23 cellular contexts compared by ENCODE assay signal in genomic region chr2:172009823-172010222, GRCh38. TPM values are rescaled to one million over a fixed set of nuclear protein-coding genes. Genes with fewer than 3 reads are reported as not detected.
A peak's percentile ranks its signal among the peaks of the same experiment; 100 is the strongest.
DNase-seq lines count a peak whose midpoint lies in the region; ATAC-seq and TF ChIP-seq lines count a peak whose summit lies in the region.
"Had no signal": no experiment of that assay in that cellular context is flagged by ENCODE, and none has a peak within 500 bp of the region (broad histone marks: within the 10 kb centered on the region; RNA-seq: fewer than 3 reads in every experiment).

No MANE protein-coding gene starts in this region.

- TF ChIP-seq CTCF in HCT116 (IDR thresholded peaks at IDR 0.05 in 2 of 3, conservative IDR thresholded peaks at IDR 0.05 in 1 of 3; ENCODE audit: borderline replicate concordance in 1 of 3, insufficient read depth in 1 of 3, low read depth in 2 of 3, low read length in 2 of 3) (no peak), osteoblast (IDR thresholded peaks at IDR 0.05; ENCODE audit: extremely low read depth, low read depth, low read length) (no peak)

- no peak overlapping the region for H3K4me3 Mint-ChIP-seq in T-helper 17 cell
- no peak overlapping the region for H3K4me3 Mint-ChIP-seq in activated T-helper 2 cell treated with anti-CD3 and anti-CD28 coated beads, Interferon-gamma antibody, Interleukin-2, Interleukin-4, amounts not matched to agents 10 μg/mL and 5 μg/mL and 100 μg/mL, durations not matched to agents 14 hours and 24 hours and 36 hours (ENCODE audit: low read depth)
- H3K4me3 Mint-ChIP-seq: CD4-positive, alpha-beta T cell; IgD-negative memory B cell had no signal

- H3K4me1 Mint-ChIP-seq in T-helper 17 cell, result peaks cover 23% of the 10 kb centered on the region
- peaks cover 29% of the 10 kb centered on the region for H3K4me1 Mint-ChIP-seq in activated T-helper 2 cell treated with anti-CD3 and anti-CD28 coated beads, Interferon-gamma antibody, Interleukin-2, Interleukin-4, amounts not matched to agents 10 μg/mL and 5 μg/mL and 100 μg/mL, durations not matched to agents 14 hours and 24 hours and 36 hours (ENCODE audit: low read depth)

- H3K27me3 ChIP-seq in HCT116 (ENCODE audit: insufficient read depth, low read length), result no peaks in the 10 kb centered on the region
- no peaks in the 10 kb centered on the region for H3K27me3 ChIP-seq in osteoblast (ENCODE audit: insufficient read depth, low read length)
- H3K27me3 ChIP-seq: MG63, Peyer's patch, SJSA1 had no signal

- no peak overlapping the region for H3K9ac ChIP-seq in HCT116 (ENCODE audit: low read length)
- H3K9ac ChIP-seq: GM23248 had no signal

- no peaks in the 10 kb centered on the region for H3K36me3 ChIP-seq in HCT116 (ENCODE audit: control insufficient read depth in 1 of 2, insufficient read depth in 2 of 2, low read length in 2 of 2)
- H3K36me3 ChIP-seq in osteoblast (ENCODE audit: insufficient read depth, low read length), result no peaks in the 10 kb centered on the region
- H3K36me3 ChIP-seq: MG63, Peyer's patch, SJSA1 had no signal

- RAD21 ChIA-PET in HCT116 (lab: Charles Lee; ENCODE audit: low non-redundant PET in 1 of 2, low total read pairs in 2 of 2, uncharacterized antibody in 2 of 2, unreplicated experiment in 2 of 2), result no interaction called here

- H4K20me1 ChIP-seq in HCT116 (ENCODE audit: insufficient read depth) (no peaks in the 10 kb centered on the region), osteoblast (ENCODE audit: insufficient read depth, low read length) (no peaks in the 10 kb centered on the region)

- ATAC-seq in HCT116 (no peak), T-helper 17 cell (no peak)
- no peak for ATAC-seq in activated naive CD4-positive, alpha-beta T cell treated with anti-CD3 and anti-CD28 coated beads, Interleukin-2, amount 50 U/mL, for 72 hours

- H3K79me2 ChIP-seq in HCT116 (ENCODE audit: insufficient read depth, low read length) (peaks cover 7% of the 10 kb centered on the region), osteoblast (ENCODE audit: insufficient read depth, low read length) (peaks cover 2% of the 10 kb centered on the region)

- intact Hi-C loops in HCT116 (cut with micrococcal nuclease), result loop anchor here (2.0 kb wide), 1 partner anchor 93 kb away; the partner anchor contains the start of gene DLX2
- intact Hi-C loops in activated T-helper 2 cell treated with anti-CD3 and anti-CD28 coated beads, Interferon-gamma antibody, Interleukin-2, Interleukin-4, amounts not matched to agents 10 μg/mL and 5 μg/mL and 100 μg/mL, durations not matched to agents 14 hours and 24 hours and 36 hours (cut with micrococcal nuclease), result loop anchor here (10.0 kb wide), 1 partner anchor 55 kb away; no protein-coding TSS in a partner anchor

- no TSS peak for BruUV-seq in HCT116 (replicated peaks; lab: Mats Ljungman, UMichigan)

- CTCF ChIA-PET in HCT116 (lab: Charles Lee), result interaction anchor here (0.7 kb wide), 1 partner anchor 428 kb away, joined by 3 read pairs; no protein-coding TSS in a partner anchor

- H3K36me3 Mint-ChIP-seq in T-helper 17 cell (ENCODE audit: low read depth), result peaks cover 5% of the 10 kb centered on the region
- peaks cover 8% of the 10 kb centered on the region for H3K36me3 Mint-ChIP-seq in activated T-helper 2 cell treated with anti-CD3 and anti-CD28 coated beads, Interferon-gamma antibody, Interleukin-2, Interleukin-4, amounts not matched to agents 10 μg/mL and 5 μg/mL and 100 μg/mL, durations not matched to agents 14 hours and 24 hours and 36 hours (ENCODE audit: low read depth)
- peaks cover 0 to 6% of the 10 kb centered on the region in 2 donors for H3K36me3 Mint-ChIP-seq in activated naive CD4-positive, alpha-beta T cell treated with anti-CD3 and anti-CD28 coated beads, Interleukin-2, amount 50 U/mL, for 72 hours

- H3K27ac ChIP-seq in HCT116 (ENCODE audit: low read depth, low read length) (no peak overlapping the region), osteoblast (ENCODE audit: low read depth, low read length) (no peak overlapping the region)
- H3K27ac ChIP-seq: GM23248, Peyer's patch, SJSA1 had no signal

- H3K9me2 ChIP-seq in HCT116 (ENCODE audit: insufficient read depth), result no peaks in the 10 kb centered on the region

- H3K4me2 ChIP-seq in HCT116 (ENCODE audit: low read length) (peak overlapping the region; percentile 57; the same call in 1 of the 2 replicates), osteoblast (ENCODE audit: insufficient read depth, low read length) (no peak overlapping the region)

- TF ChIP-seq RAD21 in HCT116 (IDR thresholded peaks at IDR 0.05; ENCODE audit: low read depth), result no peak

- peak overlapping the region; percentile 61 for H3K27ac Mint-ChIP-seq in T-helper 17 cell
- no peak overlapping the region for H3K27ac Mint-ChIP-seq in activated T-helper 2 cell treated with anti-CD3 and anti-CD28 coated beads, Interferon-gamma antibody, Interleukin-2, Interleukin-4, amounts not matched to agents 10 μg/mL and 5 μg/mL and 100 μg/mL, durations not matched to agents 14 hours and 24 hours and 36 hours
- no peak overlapping the region for H3K27ac Mint-ChIP-seq in activated naive CD4-positive, alpha-beta T cell treated with anti-CD3 and anti-CD28 coated beads, Interleukin-2, amount 50 U/mL, for 72 hours
- H3K27ac Mint-ChIP-seq: CD4-positive, alpha-beta T cell; IgD-negative memory B cell had no signal

- H3K27me3 Mint-ChIP-seq in T-helper 17 cell, result peaks cover 5% of the 10 kb centered on the region
- H3K27me3 Mint-ChIP-seq in activated T-helper 2 cell treated with anti-CD3 and anti-CD28 coated beads, Interferon-gamma antibody, Interleukin-2, Interleukin-4, amounts not matched to agents 10 μg/mL and 5 μg/mL and 100 μg/mL, durations not matched to agents 14 hours and 24 hours and 36 hours (ENCODE audit: low read depth), result no peaks in the 10 kb centered on the region
- H3K27me3 Mint-ChIP-seq: CD4-positive, alpha-beta T cell; IgD-negative memory B cell had no signal

- H3K9me3 ChIP-seq in HCT116 (ENCODE audit: control insufficient read depth in 1 of 2, insufficient read depth in 1 of 2, low read depth in 1 of 2, low read length in 2 of 2) (no peaks in the 10 kb centered on the region), T-helper 17 cell (ENCODE audit: control insufficient read depth, low read length, poor library complexity, severe bottlenecking) (no peaks in the 10 kb centered on the region), osteoblast (ENCODE audit: low read depth, low read length) (no peaks in the 10 kb centered on the region)
- H3K9me3 ChIP-seq: MG63, Peyer's patch, SJSA1 had no signal

- POLR2A ChIA-PET in HCT116 (lab: Charles Lee), result no interaction called here

- H2AFZ ChIP-seq in HCT116 (ENCODE audit: low read depth, low read length, poor library complexity, severe bottlenecking) (no peak overlapping the region), osteoblast (ENCODE audit: low read length) (no peak overlapping the region)
- H2AFZ ChIP-seq: GM23248 had no signal

- TF ChIP-seq POLR2A in HCT116 (IDR thresholded peaks at IDR 0.05; ENCODE audit: borderline replicate concordance, extremely low read depth, insufficient read depth, insufficient read length), result no peak

- H3K9me3 Mint-ChIP-seq in activated T-helper 2 cell treated with anti-CD3 and anti-CD28 coated beads, Interferon-gamma antibody, Interleukin-2, Interleukin-4, amounts not matched to agents 10 μg/mL and 5 μg/mL and 100 μg/mL, durations not matched to agents 14 hours and 24 hours and 36 hours, result no peaks in the 10 kb centered on the region
- H3K9me3 Mint-ChIP-seq in activated naive CD4-positive, alpha-beta T cell treated with anti-CD3 and anti-CD28 coated beads, Interleukin-2, amount 50 U/mL, for 72 hours, result no peaks in the 10 kb centered on the region
- H3K9me3 Mint-ChIP-seq: CD4-positive, alpha-beta T cell had no signal

- H3K4me1 ChIP-seq in HCT116 (ENCODE audit: control insufficient read depth in 1 of 2, insufficient read depth in 2 of 2, low read length in 2 of 2) (peaks cover 9 to 24% of the 10 kb centered on the region in 2 experiments), osteoblast (ENCODE audit: insufficient read depth, low read length) (peaks cover 3% of the 10 kb centered on the region)
- H3K4me1 ChIP-seq: Peyer's patch, SJSA1 had no signal

- DNase-seq in ELR (ENCODE audit: low read depth) (peak; percentile 29), HCT116 (ENCODE audit: low read depth, low spot score) (no peak), T-helper 17 cell (no peak), osteoblast (ENCODE audit: insufficient read length, low spot score, missing footprints) (peak; percentile 50), GDM1 (lab: John Stamatoyannopoulos, UW) (no peak)
- no peak for DNase-seq in activated T-helper 2 cell treated with anti-CD3 and anti-CD28 coated beads, Interferon-gamma antibody, Interleukin-2, Interleukin-4, amounts not matched to agents 10 μg/mL and 5 μg/mL and 100 μg/mL, durations not matched to agents 14 hours and 24 hours and 36 hours (ENCODE audit: low spot score)
- no peak for DNase-seq in activated naive CD4-positive, alpha-beta T cell treated with anti-CD3 and anti-CD28 coated beads, Interleukin-2, amount 50 U/mL, for 72 hours (ENCODE audit: low spot score in 2 of 2)
- DNase-seq: CD4-positive, alpha-beta T cell; COR-L47; DMS79; GM23248; HCEC 1CT; Kasumi-1; MG63; NCI-H1092 treated with DMSO at 0.1 percent for 48 hours; NCI-H2029 treated with DMSO at 0.1 percent for 48 hours; NCI-H226; NCI-H510A treated with DMSO at 0.1 percent for 48 hours; NCI-H774; NK-92 treated with Interleukin-12 subunit alpha and Interleukin-12 subunit beta, amount 100 ng/mL, for 24 hours; Peyer's patch had no signal

- H3K4me3 ChIP-seq in HCT116 (replicated peaks in 1 of 2; ENCODE audit: low read depth in 1 of 2, low read length in 2 of 2) (no peak overlapping the region), osteoblast (ENCODE audit: insufficient read depth, low read length) (no peak overlapping the region)
- H3K4me3 ChIP-seq: GM23248, MG63, Peyer's patch, SJSA1 had no signal

TF ChIP-seq in HCT116, 20 proteins besides CTCF, POLR2A, EP300 and RAD21 (continues in another document):
- TF ChIP-seq SP1 (IDR thresholded peaks at IDR 0.05; ENCODE audit: low read depth) (no peak), ATF3 (IDR thresholded peaks at IDR 0.05) (no peak), JUND (IDR thresholded peaks at IDR 0.05) (no peak), ELF1 (IDR thresholded peaks at IDR 0.05; ENCODE audit: borderline replicate concordance, low read depth) (no peak), SRF (IDR thresholded peaks at IDR 0.05; ENCODE audit: low read depth) (no peak)

RNA-seq across cellular contexts. Expression of gene METAP1D, which starts 10.1 kb away (rescaled TPM):
- total RNA-seq in HCT116 (2021; ENCODE audit: unreplicated experiment), result 15.8 TPM
- polyA plus RNA-seq in HCT116 (2012), result 5.3 and 7.8 TPM in 2 replicates
- 1 to 10 TPM; 5.7 to 6.5 TPM for total RNA-seq in T-helper 17 cell
- 11.2 and 12.7 TPM in 2 replicates for total RNA-seq in osteoblast
- total RNA-seq in activated T-helper 2 cell treated with anti-CD3 and anti-CD28 coated beads, Interferon-gamma antibody, Interleukin-2, Interleukin-4, amounts not matched to agents 10 μg/mL and 5 μg/mL and 100 μg/mL, durations not matched to agents 14 hours and 24 hours and 36 hours, result 6.0 and 7.9 TPM in 2 replicates
- total RNA-seq in activated naive CD4-positive, alpha-beta T cell treated with anti-CD3 and anti-CD28 coated beads, Interleukin-2, amount 50 U/mL, for 72 hours, result 1 to 10 TPM; 2.6 to 4.2 TPM

Comparison
In these comparisons a context has a peak if more than half of its experiments do, and no peak if none do; other contexts are left out.
1. DNase-seq: peak in ELR (single experiment) and osteoblast (single experiment); none in HCT116 (single experiment), T-helper 17 cell (0 of 3), activated T-helper 2 cell treated with anti-CD3 and anti-CD28 coated beads, Interferon-gamma antibody, Interleukin-2, Interleukin-4, amounts not matched to agents 10 μg/mL and 5 μg/mL and 100 μg/mL, durations not matched to agents 14 hours and 24 hours and 36 hours (single experiment), GDM1 (single experiment) and activated naive CD4-positive, alpha-beta T cell treated with anti-CD3 and anti-CD28 coated beads, Interleukin-2, amount 50 U/mL, for 72 hours (0 of 2).